ENCODE assay signal across 8 cellular contexts in the genomic region with DNA sequence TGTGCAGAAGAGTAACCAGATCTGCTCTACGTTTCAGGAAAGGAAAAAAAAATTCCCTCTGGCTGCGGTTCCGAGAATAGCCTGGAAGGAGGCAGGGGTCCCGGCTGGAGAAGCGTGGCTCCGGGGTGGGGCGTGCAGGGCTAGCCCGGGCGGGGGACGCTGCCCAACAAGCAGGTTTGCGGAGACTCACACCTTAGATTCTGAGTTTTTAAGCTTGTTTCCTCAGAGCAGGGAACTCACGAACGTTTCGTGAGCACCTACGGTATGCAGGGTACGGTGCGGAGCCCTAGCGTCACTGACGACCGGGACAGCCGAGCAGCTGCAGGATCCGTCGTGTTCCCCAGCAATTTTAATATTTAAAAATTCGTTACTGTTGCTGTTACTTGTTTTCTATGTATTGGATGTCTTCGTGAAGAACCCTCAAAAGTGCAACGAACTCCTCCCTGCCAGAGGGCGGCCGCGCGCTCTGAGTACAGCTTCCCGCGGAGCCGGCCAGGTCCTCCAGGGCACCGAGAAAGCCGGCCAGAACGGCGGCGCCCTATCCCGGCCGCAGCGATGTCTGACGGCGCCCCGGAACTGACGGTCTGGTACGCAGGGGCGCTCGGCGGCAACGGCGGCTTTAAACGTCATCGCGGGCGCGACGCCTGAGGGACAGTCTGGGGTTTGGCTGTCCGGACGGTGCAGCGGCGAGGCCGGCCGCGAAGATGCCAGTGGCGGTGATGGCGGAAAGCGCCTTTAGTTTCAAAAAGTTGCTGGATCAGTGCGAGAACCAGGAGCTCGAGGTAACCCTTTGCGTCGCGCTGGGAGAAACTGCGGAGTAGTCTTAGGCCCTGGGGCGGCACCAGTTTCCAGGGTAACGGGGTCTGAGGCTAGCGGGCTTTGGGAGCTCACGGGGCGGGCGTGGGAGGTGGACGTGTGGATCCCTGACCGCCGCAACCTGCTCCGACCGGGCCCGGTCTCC. TPM values are rescaled to one million over a fixed set of nuclear protein-coding genes. Genes with fewer than 3 reads are reported as not detected.
DNase-seq lines count a peak whose midpoint lies in the region; ATAC-seq and TF ChIP-seq lines count a peak whose summit lies in the region.

Gene COPS8 (plus strand): TSS at position 629 of the 961 bp plus-strand sequence. CDS start 76 bp downstream, at position 705.

- DNase-seq in GM06990 (ENCODE audit: extremely low read depth, insufficient read length) (peak; percentile 92), NCI-H1048 (lab: John Stamatoyannopoulos, UW) (peak; percentile 71), SK-N-SH (peak; percentile 95), non-pigmented ciliary epithelial cell (ENCODE audit: low read depth) (peak; percentile 59), superior temporal gyrus (ENCODE audit: extremely low spot score) (peak; percentile 95)
- peak; percentile 89 for DNase-seq in activated naive CD4-positive, alpha-beta T cell treated with anti-CD3 and anti-CD28 coated beads, Interleukin-2, amount 50 U/mL, for 16 hours

- peak in 1 of 2 experiments; percentile 47; a peak in 2 of 4 replicates for TF ChIP-seq EP300 in SK-N-SH (IDR thresholded peaks at IDR 0.05; ENCODE audit: borderline replicate concordance in 1 of 2, low read depth in 1 of 2, low read length in 1 of 2)
- TF ChIP-seq EP300 in gastroesophageal sphincter (IDR thresholded peaks at IDR 0.05): no peak

- no peaks in the 10 kb centered on the region for H4K20me1 ChIP-seq in SK-N-SH (ENCODE audit: insufficient read depth)

- H3K9ac ChIP-seq in SK-N-SH: peak within 1 kb of the TSS; percentile 81

- no peaks in the 10 kb centered on the region for H3K36me3 ChIP-seq in GM06990 (ENCODE audit: control insufficient read depth, insufficient read depth, low read length)
- H3K36me3 ChIP-seq in SK-N-SH (replicated peaks in 1 of 2; ENCODE audit: control insufficient read depth in 1 of 2, insufficient read depth in 2 of 2, low read length in 1 of 2): peaks cover 25 to 32% of the 10 kb centered on the region in 2 experiments
- H3K36me3 ChIP-seq in gastroesophageal sphincter: peaks cover 2 to 23% of the 10 kb centered on the region in 2 donors

- TF ChIP-seq POLR2A in gastroesophageal sphincter (IDR thresholded peaks at IDR 0.05): peak; percentile 96

- POLR2A ChIA-PET in SK-N-SH (lab: Yijun Ruan, JAX): no interaction called here

- peaks cover 0 to 18% of the 10 kb centered on the region in 2 experiments; a peak in 2 of 4 replicates for H3K4me1 ChIP-seq in SK-N-SH (ENCODE audit: control insufficient read depth in 1 of 2, insufficient read depth in 2 of 2, low read depth in 1 of 2, low read length in 1 of 2)
- H3K4me1 ChIP-seq in gastroesophageal sphincter: peaks cover 6 to 50% (median 9%) of the 10 kb centered on the region in 3 donors

- H3K4me3 ChIP-seq in GM06990 (replicated peaks; ENCODE audit: low read depth, low read length) (peak within 1 kb of the TSS; percentile 96), SK-N-SH (ENCODE audit: low read depth in 2 of 2, low read length in 1 of 2) (peak within 1 kb of the TSS; percentile 77 to 98), gastroesophageal sphincter (peak within 1 kb of the TSS; percentile 62 to 71)

- H3K4me2 ChIP-seq in SK-N-SH: peak within 1 kb of the TSS; percentile 91

- TF ChIP-seq RAD21 in SK-N-SH (IDR thresholded peaks at IDR 0.05; ENCODE audit: low read length): no peak

- peak within 1 kb of the TSS; percentile 97 for H2AFZ ChIP-seq in SK-N-SH (ENCODE audit: low read depth)

- 2% methylated on average over 41 of the region's 85 CpGs for WGBS in SK-N-SH (ENCODE audit: low lambda C conversion rate)
- 0% methylated on average over 24 of the region's 85 CpGs for WGBS in gastroesophageal sphincter (ENCODE audit: low coverage in 1 of 2), 2 donors

- H3K9me2 ChIP-seq in SK-N-SH: no peaks in the 10 kb centered on the region

- peak; percentile 22 for TF ChIP-seq CTCF in GM06990 (IDR thresholded peaks at IDR 0.05; ENCODE audit: insufficient read depth, low read length, poor library complexity, severe bottlenecking)
- peak; percentile 42 for TF ChIP-seq CTCF in SK-N-SH (IDR thresholded peaks at IDR 0.05)
- TF ChIP-seq CTCF in gastroesophageal sphincter (IDR thresholded peaks at IDR 0.05): peak in 3 of 4 experiments; percentile 36 to 46 (median 38)

- H3K79me2 ChIP-seq in SK-N-SH (ENCODE audit: insufficient read depth): peaks cover 53% of the 10 kb centered on the region

- no peaks in the 10 kb centered on the region for H3K9me3 ChIP-seq in SK-N-SH
- no peaks in the 10 kb centered on the region for H3K9me3 ChIP-seq in gastroesophageal sphincter

- H3F3A ChIP-seq in SK-N-SH (replicated peaks; ENCODE audit: insufficient read depth): peaks cover 14% of the 10 kb centered on the region

- H3K27me3 ChIP-seq in GM06990 (replicated peaks; ENCODE audit: control insufficient read depth, insufficient read depth, low read length): no peaks in the 10 kb centered on the region
- no peaks in the 10 kb centered on the region for H3K27me3 ChIP-seq in SK-N-SH (ENCODE audit: insufficient read depth)
- H3K27me3 ChIP-seq in gastroesophageal sphincter: no peaks in the 10 kb centered on the region

- ATAC-seq in HG02571 (IDR thresholded peaks at IDR 0.05; ENCODE audit: unreplicated experiment) (peak; percentile 99), gastroesophageal sphincter (peak; percentile 98)

- CTCF ChIA-PET in SK-N-SH (lab: Yijun Ruan, JAX): interaction anchor here (0.7 to 3.4 kb wide), 14 partner anchors 10 to 732 kb away, joined by 3 to 30 read pairs (median 4); no protein-coding TSS in a partner anchor

- H3K27ac ChIP-seq in SK-N-SH (ENCODE audit: low read depth in 2 of 2, low read length in 1 of 2): peak within 1 kb of the TSS; percentile 85 to 94
- peak within 1 kb of the TSS; percentile 68 to 95 (median 92) for H3K27ac ChIP-seq in gastroesophageal sphincter

TF ChIP-seq in SK-N-SH, 30 proteins besides CTCF, POLR2A, EP300 and RAD21:
- TF ChIP-seq JUND (IDR thresholded peaks at IDR 0.05) (no peak), MEF2A (IDR thresholded peaks at IDR 0.05; ENCODE audit: borderline replicate concordance, low read depth) (0 out of 2 replicates have a peak, but pooled peaks have one; percentile 35), YY1 (IDR thresholded peaks at IDR 0.05; ENCODE audit: low read depth) (peak; percentile 76), CHD2 (IDR thresholded peaks at IDR 0.05; ENCODE audit: low read length, partially characterized antibody) (peak; percentile 84), PBX3 (IDR thresholded peaks at IDR 0.05) (no peak; the same call in 1 of the 2 replicates), MXI1 (IDR thresholded peaks at IDR 0.05; ENCODE audit: low read depth, low read length) (peak; percentile 82), POLR2AphosphoS5 (IDR thresholded peaks at IDR 0.05; ENCODE audit: low read depth, low read length) (peak; percentile 93), SIN3A (IDR thresholded peaks at IDR 0.05; ENCODE audit: borderline replicate concordance, low read depth, low read length) (peak; percentile 94), IRF3 (IDR thresholded peaks at IDR 0.05; ENCODE audit: low read depth, low read length) (no peak), NRF1 (IDR thresholded peaks at IDR 0.05; ENCODE audit: low read depth, low read length) (no peak), EZH2phosphoT487 (IDR thresholded peaks at IDR 0.05; ENCODE audit: borderline replicate concordance, low read depth) (no peak), ELF1 (IDR thresholded peaks at IDR 0.05) (peak; percentile 74), FOSL2 (IDR thresholded peaks at IDR 0.05; ENCODE audit: borderline replicate concordance, low read depth) (0 out of 2 replicates have a peak, but pooled peaks have one; percentile 2), RCOR1 (IDR thresholded peaks at IDR 0.05; ENCODE audit: low read length) (no peak), FOXJ3 (CRISPR knock-in tag; IDR thresholded peaks at IDR 0.05) (peak; percentile 61; the same call in 1 of the 2 replicates), TAF1 (IDR thresholded peaks at IDR 0.05; ENCODE audit: borderline replicate concordance, low read depth, low read length) (peak; percentile 84; the same call in 1 of the 2 replicates), GABPA (IDR thresholded peaks at IDR 0.05; ENCODE audit: low read depth) (peak; percentile 89), TCF12 (IDR thresholded peaks at IDR 0.05) (peak; percentile 39; the same call in 1 of the 2 replicates)
- TF ChIP-seq, protein P1, sequence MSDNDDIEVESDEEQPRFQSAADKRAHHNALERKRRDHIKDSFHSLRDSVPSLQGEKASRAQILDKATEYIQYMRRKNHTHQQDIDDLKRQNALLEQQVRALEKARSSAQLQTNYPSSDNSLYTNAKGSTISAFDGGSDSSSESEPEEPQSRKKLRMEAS (IDR thresholded peaks at IDR 0.05; ENCODE audit: low read depth): peak; percentile 87

RNA-seq across cellular contexts. Expression of gene COPS8, which starts in this region (rescaled TPM):
- polyA plus RNA-seq in SK-N-SH (2012; rRNA removed): 107 and 123 TPM in 2 replicates
- polyA plus RNA-seq in SK-N-SH (2012; cell fraction: cytosol; rRNA removed): 147 and 188 TPM in 2 replicates
- 29.4 and 69.0 TPM in 2 replicates for polyA plus RNA-seq in SK-N-SH (2012; cell fraction: nucleus; rRNA removed)
- total RNA-seq in gastroesophageal sphincter: 100 to 1,000 TPM; 108 to 158 (median 120) TPM

Comparison
In these comparisons a context has a peak if more than half of its experiments do, and no peak if none do; other contexts are left out.
1. Peak in every context shown above with its lines: DNase-seq, ATAC-seq, H3K4me3 ChIP-seq and H3K27ac ChIP-seq.